ENCODE assay signal across 1 cellular context in genomic region chr4:54498661-54499111, GRCh38.
TF ChIP-seq lines count a peak whose summit lies in the region.

No MANE protein-coding gene starts in this region.

TF ChIP-seq in IMR-90, 13 proteins besides CTCF, POLR2A, EP300 and RAD21 (continued from another document):
- no peak for TF ChIP-seq ELK1 (IDR thresholded peaks at IDR 0.05; ENCODE audit: borderline replicate concordance, low read depth, low read length)
- no peak for TF ChIP-seq BHLHE40 (IDR thresholded peaks at IDR 0.05; ENCODE audit: low read depth, low read length)
- TF ChIP-seq RFX5 (IDR thresholded peaks at IDR 0.05; ENCODE audit: low read depth, low read length) = no peak
- no peak for TF ChIP-seq CEBPB (IDR thresholded peaks at IDR 0.05; ENCODE audit: low read depth, low read length)
- no peak for TF ChIP-seq MXI1 (IDR thresholded peaks at IDR 0.05; ENCODE audit: borderline replicate concordance, low read depth, low read length)
- TF ChIP-seq MAFK (IDR thresholded peaks at IDR 0.05; ENCODE audit: low read depth, low read length) = no peak
- no peak for TF ChIP-seq USF2 (IDR thresholded peaks at IDR 0.05; ENCODE audit: low read depth, low read length)
- TF ChIP-seq NFE2L2 (IDR thresholded peaks at IDR 0.05; ENCODE audit: low read depth, low read length) = no peak
- TF ChIP-seq CHD1 (IDR thresholded peaks at IDR 0.05; ENCODE audit: low read depth, low read length) = no peak
- TF ChIP-seq SMC3 (IDR thresholded peaks at IDR 0.05; ENCODE audit: low read depth, low read length) = no peak
- TF ChIP-seq RCOR1 (IDR thresholded peaks at IDR 0.05; ENCODE audit: insufficient replicate concordance, low read length) = no peak
- TF ChIP-seq FOS (IDR thresholded peaks at IDR 0.05; ENCODE audit: low read depth, low read length) = no peak
